ENCODE assay signal across 8 cellular contexts in genomic region chrX:69163936-69164741, GRCh38. TPM values are rescaled to one million over a fixed set of nuclear protein-coding genes. Genes with fewer than 3 reads are reported as not detected.
DNase-seq lines count a peak whose midpoint lies in the region; ATAC-seq and TF ChIP-seq lines count a peak whose summit lies in the region.

No MANE protein-coding gene starts in this region.

- H3K4me1 ChIP-seq in rectal smooth muscle tissue (ENCODE audit: control insufficient read depth, insufficient read depth, low read length) = no peaks in the 10 kb centered on the region

- H3K4me3 ChIP-seq in GM06990 (replicated peaks; ENCODE audit: low read depth, low read length) (peak overlapping the region; percentile 71), rectal smooth muscle tissue (ENCODE audit: low read length) (peak overlapping the region; percentile 84)

- no peak overlapping the region for H3K27ac ChIP-seq in rectal smooth muscle tissue (ENCODE audit: low read depth, low read length)

- ATAC-seq in HG02798 (IDR thresholded peaks at IDR 0.05; ENCODE audit: poor library complexity, unreplicated experiment) (peak; percentile 57), left cardiac atrium (peak; percentile 56 to 88)

- H3K9ac ChIP-seq in rectal smooth muscle tissue (ENCODE audit: low read length) = no peak overlapping the region

- intact Hi-C loops in left cardiac atrium (cut with DNase I) = no loop called here

- no peak for TF ChIP-seq CTCF in GM06990 (IDR thresholded peaks at IDR 0.05; ENCODE audit: insufficient read depth, low read length, poor library complexity, severe bottlenecking)

- H3K36me3 ChIP-seq in GM06990 (ENCODE audit: control insufficient read depth, insufficient read depth, low read length) (peaks cover 3% of the 10 kb centered on the region), rectal smooth muscle tissue (ENCODE audit: control insufficient read depth, insufficient read depth, low read length) (no peaks in the 10 kb centered on the region)

- H3K27me3 ChIP-seq in GM06990 (replicated peaks; ENCODE audit: control insufficient read depth, insufficient read depth, low read length) = no peaks in the 10 kb centered on the region
- H3K27me3 ChIP-seq in rectal smooth muscle tissue (ENCODE audit: control insufficient read depth, insufficient read depth, low read length) = no peaks in the 10 kb centered on the region

- peak; percentile 36 for DNase-seq in GM06990 (ENCODE audit: extremely low read depth, insufficient read length)
- DNase-seq in SK-MEL-5 (ENCODE audit: low read depth, low spot score) = peak; percentile 37
- peak; percentile 40 for DNase-seq in activated naive CD4-positive, alpha-beta T cell treated with anti-CD3 and anti-CD28 coated beads, Interleukin-2, amount 50 U/mL, for 16 hours
- peak; percentile 40 for DNase-seq in left cardiac atrium
- no peak for DNase-seq in NK-92 (lab: John Stamatoyannopoulos, UW; ENCODE audit: unreplicated experiment)
- DNase-seq in NCI-H2196 treated with DMSO at 0.1 percent for 48 hours (lab: John Stamatoyannopoulos, UW; ENCODE audit: unreplicated experiment) = no peak

- in situ Hi-C loops in SK-MEL-5 (cut with HindIII; ENCODE audit: low pct_unique_long_range_greater_than_20kb, low sequenced_read_pairs) = no loop called here

RNA-seq across cellular contexts. Expression of gene PJA1, which starts 1.1 kb away (rescaled TPM):
- 27.6 and 28.1 TPM in 2 replicates for total RNA-seq in SK-MEL-5 (2014; rRNA removed; shearing (Covaris generic))
- polyA plus RNA-seq in SK-MEL-5 (2015; cell fraction: cytosol; rRNA removed) = 16.8 and 16.9 TPM in 2 replicates
- polyA plus RNA-seq in SK-MEL-5 (2015; cell fraction: nucleus; rRNA removed) = 4.9 and 7.9 TPM in 2 replicates
- 10 to 100 TPM; 16.9 to 23.4 TPM for total RNA-seq in left cardiac atrium

Comparison
In these comparisons a context has a peak if more than half of its experiments do, and no peak if none do; other contexts are left out.
1. DNase-seq: peak in GM06990 (single experiment), SK-MEL-5 (single experiment), activated naive CD4-positive, alpha-beta T cell treated with anti-CD3 and anti-CD28 coated beads, Interleukin-2, amount 50 U/mL, for 16 hours (single experiment) and left cardiac atrium (single experiment); none in NK-92 (single experiment) and NCI-H2196 treated with DMSO at 0.1 percent for 48 hours (single experiment).